Comparison of ENCODE assay signal across 19 cellular contexts in the genomic region with DNA sequence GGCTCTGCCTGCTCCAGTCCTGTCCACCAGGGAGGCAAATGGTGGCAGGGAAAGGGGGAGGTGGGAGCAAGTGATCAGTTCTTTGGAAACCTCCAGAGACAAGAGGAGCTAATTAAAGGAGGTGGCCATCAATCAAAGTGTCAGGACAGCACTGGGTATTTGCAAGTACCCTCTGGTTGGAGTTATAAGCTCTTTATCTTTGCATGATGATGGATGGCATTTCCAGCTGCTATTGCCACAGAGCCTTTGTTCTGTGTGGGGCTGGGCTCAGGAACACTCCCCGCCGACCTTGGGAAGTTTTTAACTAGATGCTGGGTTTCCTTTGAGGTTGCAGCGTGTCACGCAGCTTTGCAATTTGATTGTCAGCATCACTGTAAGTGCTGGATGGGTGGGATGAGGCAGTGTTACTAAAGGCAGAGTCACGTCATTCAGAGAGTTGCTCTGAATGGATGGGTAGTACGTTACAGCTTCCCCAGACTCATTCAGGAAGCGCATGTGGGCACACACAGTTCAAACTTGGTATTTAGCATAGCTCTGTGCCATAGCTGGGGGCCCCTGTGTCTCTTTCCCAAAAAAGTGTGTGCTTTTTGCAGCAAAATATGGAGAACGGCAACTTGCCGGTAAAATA.
A peak's percentile ranks its signal among the peaks of the same experiment; 100 is the strongest.
DNase-seq lines count a peak whose midpoint lies in the region; ATAC-seq and TF ChIP-seq lines count a peak whose summit lies in the region.
"Had no signal": no experiment of that assay in that cellular context is flagged by ENCODE, and none has a peak within 500 bp of the region (broad histone marks: within the 10 kb centered on the region; RNA-seq: fewer than 3 reads in every experiment).

No MANE protein-coding gene starts in this region.

- H3K4me3 Mint-ChIP-seq in activated CD4-positive, alpha-beta T cell treated with anti-CD3 and anti-CD28 coated beads for 36 hours = no peak overlapping the region
- no peak overlapping the region for H3K4me3 Mint-ChIP-seq in nephron progenitor cell
- no peak overlapping the region for H3K4me3 Mint-ChIP-seq in endothelial cell (ENCODE audit: unreplicated experiment)
- H3K4me3 Mint-ChIP-seq: H9, memory B cell had no signal

- peak; percentile 17 for DNase-seq in activated CD4-positive, alpha-beta T cell treated with anti-CD3 and anti-CD28 coated beads for 36 hours
- DNase-seq in activated CD4-positive, alpha-beta T cell treated with anti-CD3 and anti-CD28 coated beads for 48 hours = no peak
- DNase-seq in NCI-H1417 (lab: John Stamatoyannopoulos, UW) = peak; percentile 63 to 92 (median 68)
- DNase-seq in UCSD-AML1 (lab: John Stamatoyannopoulos, UW; ENCODE audit: unreplicated experiment) = peak; percentile 81
- peak; percentile 23 for DNase-seq in nephron progenitor cell
- no peak for DNase-seq in endothelial cell (ENCODE audit: low spot score)
- no peak for DNase-seq in SKM-1 treated with dmso at 0.1 percent for 144 hours (lab: John Stamatoyannopoulos, UW; ENCODE audit: unreplicated experiment)
- DNase-seq: activated CD4-positive, alpha-beta T cell treated with anti-CD3 and anti-CD28 coated beads for 1 hour; activated CD8-positive, alpha-beta memory T cell treated with anti-CD3 and anti-CD28 coated beads, Interleukin-2, amount 50 U/mL, for 4 hours; C1 segment of cervical spinal cord; Calu3; cerebellar nuclear complex; H9; naive B cell; NCI-H1105 treated with DMSO at 0.1 percent for 48 hours; NCI-H2171 treated with DMSO at 0.1 percent for 48 hours; sigmoid colon had no signal

- CTCF ChIA-PET in activated CD4-positive, alpha-beta T cell treated with anti-CD3 and anti-CD28 coated beads for 36 hours (lab: Charles Lee) = interaction anchor here (0.5 to 1.0 kb wide), 2 partner anchors 14 to 74 kb away, joined by 3 read pairs; no protein-coding TSS in a partner anchor

- no peak overlapping the region for H3K27ac Mint-ChIP-seq in activated CD4-positive, alpha-beta T cell treated with anti-CD3 and anti-CD28 coated beads for 36 hours
- H3K27ac Mint-ChIP-seq in nephron progenitor cell (peak overlapping the region; percentile 20), endothelial cell (ENCODE audit: unreplicated experiment) (no peak overlapping the region)
- H3K27ac Mint-ChIP-seq: memory B cell had no signal

- ATAC-seq in activated CD4-positive, alpha-beta T cell treated with anti-CD3 and anti-CD28 coated beads for 36 hours = peak; percentile 91
- no peak for ATAC-seq in GM18519 (IDR thresholded peaks at IDR 0.05; ENCODE audit: low FRiP score, unreplicated experiment)

- intact Hi-C loops in activated CD4-positive, alpha-beta T cell treated with anti-CD3 and anti-CD28 coated beads for 36 hours (cut with DNase I, micrococcal nuclease) = no loop called here

- H3K4me1 Mint-ChIP-seq in activated CD4-positive, alpha-beta T cell treated with anti-CD3 and anti-CD28 coated beads for 36 hours = no peaks in the 10 kb centered on the region
- peaks cover 34% of the 10 kb centered on the region for H3K4me1 Mint-ChIP-seq in nephron progenitor cell
- H3K4me1 Mint-ChIP-seq in endothelial cell (ENCODE audit: unreplicated experiment) = no peaks in the 10 kb centered on the region
- H3K4me1 Mint-ChIP-seq: memory B cell, naive B cell had no signal

- POLR2A ChIA-PET in activated CD4-positive, alpha-beta T cell treated with anti-CD3 and anti-CD28 coated beads for 36 hours (lab: Charles Lee) = interaction anchor here (0.7 kb wide), 1 partner anchor 9 kb away, joined by 3 read pairs; no protein-coding TSS in a partner anchor

- H3K27me3 Mint-ChIP-seq in activated CD4-positive, alpha-beta T cell treated with anti-CD3 and anti-CD28 coated beads for 36 hours = peaks cover 2% of the 10 kb centered on the region
- no peaks in the 10 kb centered on the region for H3K27me3 Mint-ChIP-seq in nephron progenitor cell (ENCODE audit: low read depth, poor library complexity)
- H3K27me3 Mint-ChIP-seq in endothelial cell (ENCODE audit: unreplicated experiment) = no peaks in the 10 kb centered on the region

- H3K36me3 Mint-ChIP-seq in activated CD4-positive, alpha-beta T cell treated with anti-CD3 and anti-CD28 coated beads for 36 hours (ENCODE audit: low read depth) = no peaks in the 10 kb centered on the region
- no peaks in the 10 kb centered on the region for H3K36me3 Mint-ChIP-seq in nephron progenitor cell (ENCODE audit: low read depth)
- no peaks in the 10 kb centered on the region for H3K36me3 Mint-ChIP-seq in endothelial cell (ENCODE audit: low read depth, unreplicated experiment)
- H3K36me3 Mint-ChIP-seq: memory B cell, naive B cell had no signal

- no peak for TF ChIP-seq CTCF in nephron progenitor cell (IDR thresholded peaks at IDR 0.05)
- TF ChIP-seq CTCF in endothelial cell (IDR thresholded peaks at IDR 0.05; ENCODE audit: unreplicated experiment) = no peak

- no peaks in the 10 kb centered on the region for H3K9me3 Mint-ChIP-seq in activated CD4-positive, alpha-beta T cell treated with anti-CD3 and anti-CD28 coated beads for 36 hours (ENCODE audit: low read depth)
- H3K9me3 Mint-ChIP-seq in nephron progenitor cell = peaks cover 12% of the 10 kb centered on the region
- H3K9me3 Mint-ChIP-seq in endothelial cell (ENCODE audit: unreplicated experiment) = no peaks in the 10 kb centered on the region
- H3K9me3 Mint-ChIP-seq: memory B cell, naive B cell had no signal

Comparison
In these comparisons a context has a peak if more than half of its experiments do, and no peak if none do; other contexts are left out.
1. DNase-seq: peak in activated CD4-positive, alpha-beta T cell treated with anti-CD3 and anti-CD28 coated beads for 36 hours (single experiment), NCI-H1417 (3 of 3), UCSD-AML1 (single experiment) and nephron progenitor cell (single experiment); none in activated CD4-positive, alpha-beta T cell treated with anti-CD3 and anti-CD28 coated beads for 48 hours (single experiment), endothelial cell (single experiment) and SKM-1 treated with dmso at 0.1 percent for 144 hours (single experiment).